15 cellular contexts compared by ENCODE assay signal in genomic region chr9:128056887-128057723, GRCh38. TPM values are rescaled to one million over a fixed set of nuclear protein-coding genes. Genes with fewer than 3 reads are reported as not detected.
DNase-seq lines count a peak whose midpoint lies in the region; TF ChIP-seq lines count a peak whose summit lies in the region.
"Had no signal": no experiment of that assay in that cellular context is flagged by ENCODE, and none has a peak within 500 bp of the region (broad histone marks: within the 10 kb centered on the region; RNA-seq: fewer than 3 reads in every experiment).

No MANE protein-coding gene starts in this region.

- H3K4me1 ChIP-seq in uterus (peaks cover 6 to 12% of the 10 kb centered on the region in 2 donors), A673 (ENCODE audit: insufficient read depth, low read length, poor library complexity, severe bottlenecking) (peaks cover 30% of the 10 kb centered on the region)

- H3K27ac ChIP-seq in uterus, result peak overlapping the region; percentile 87 to 90
- peak overlapping the region in 1 of 2 donors; percentile 77 for H3K27ac ChIP-seq in coronary artery
- no peak overlapping the region for H3K27ac ChIP-seq in A673 (ENCODE audit: low read depth, low read length, poor library complexity, severe bottlenecking)

- H3K27ac Mint-ChIP-seq in brain, result peak overlapping the region in 4 of 5 experiments; percentile 48 to 86 (median 70)
- H3K27ac Mint-ChIP-seq: activated CD8-positive, alpha-beta T cell treated with anti-CD3 and anti-CD28 coated beads, Interleukin-2, amount 10 ng/mL, durations not matched to agents 7 days and 5 days; activated naive CD4-positive, alpha-beta T cell treated with anti-CD3 and anti-CD28 coated beads, Interleukin-2, amount 50 U/mL, for 72 hours; stimulated activated naive CD8-positive, alpha-beta T cell treated with anti-CD3 and anti-CD28 coated beads, Interleukin-15, amount 100 ng/mL, for 72 hours had no signal

- H3K9me3 ChIP-seq in uterus, result no peaks in the 10 kb centered on the region
- H3K9me3 ChIP-seq in MG63, result no peaks in the 10 kb centered on the region
- H3K9me3 ChIP-seq in A673 (ENCODE audit: low read depth, low read length, poor library complexity, severe bottlenecking), result no peaks in the 10 kb centered on the region
- H3K9me3 ChIP-seq: heart left ventricle had no signal

- no peak overlapping the region for H3K4me3 Mint-ChIP-seq in brain
- H3K4me3 Mint-ChIP-seq: activated CD8-positive, alpha-beta T cell treated with anti-CD3 and anti-CD28 coated beads, Interleukin-2, amount 10 ng/mL, durations not matched to agents 7 days and 5 days; stimulated activated naive CD8-positive, alpha-beta T cell treated with anti-CD3 and anti-CD28 coated beads, Interleukin-15, amount 100 ng/mL, for 72 hours had no signal

- intact Hi-C loops in uterus (cut with DNase I; ENCODE audit: low total_unique reads) (no loop called here), A673 (cut with micrococcal nuclease; ENCODE audit: unreplicated experiment) (no loop called here)

- peaks cover 3% of the 10 kb centered on the region for H3K27me3 Mint-ChIP-seq in brain
- H3K27me3 Mint-ChIP-seq: stimulated activated naive CD8-positive, alpha-beta T cell treated with anti-CD3 and anti-CD28 coated beads, Interleukin-15, amount 100 ng/mL, for 72 hours had no signal

- POLR2A ChIA-PET in A673 (lab: Charles Lee; ENCODE audit: low non-redundant PET), result interaction anchor here (0.6 kb wide), 1 partner anchor 84 kb away, joined by 31 read pairs; no protein-coding TSS in a partner anchor

- H3K36me3 ChIP-seq in uterus (no peaks in the 10 kb centered on the region), MG63 (no peaks in the 10 kb centered on the region), A673 (ENCODE audit: insufficient read depth, low read length, poor library complexity, severe bottlenecking) (no peaks in the 10 kb centered on the region)

- no peak for TF ChIP-seq CTCF in brain (conservative IDR thresholded peaks at IDR 0.05)
- TF ChIP-seq CTCF in uterus (IDR thresholded peaks at IDR 0.05), result no peak
- no peak for TF ChIP-seq CTCF in coronary artery (IDR thresholded peaks at IDR 0.05)
- TF ChIP-seq CTCF in A673 (conservative IDR thresholded peaks at IDR 0.05; ENCODE audit: low read depth, low read length), result no peak

- peaks cover 8% of the 10 kb centered on the region for H3K36me3 Mint-ChIP-seq in brain

- CTCF ChIA-PET in A673 (lab: Charles Lee), result no interaction called here

- H3K4me3 ChIP-seq in uterus (no peak overlapping the region), coronary artery (no peak overlapping the region), MG63 (no peak overlapping the region), A673 (ENCODE audit: low read depth, low read length, poor library complexity, severe bottlenecking) (no peak overlapping the region)
- H3K4me3 ChIP-seq: heart left ventricle had no signal

- no TSS peak for BruUV-seq in A673 (replicated peaks; lab: Mats Ljungman, UMichigan)

- H3K9me3 Mint-ChIP-seq in brain, result no peaks in the 10 kb centered on the region
- H3K9me3 Mint-ChIP-seq: activated naive CD4-positive, alpha-beta T cell treated with anti-CD3 and anti-CD28 coated beads, Interleukin-2, amount 50 U/mL, for 72 hours; stimulated activated naive CD8-positive, alpha-beta T cell treated with anti-CD3 and anti-CD28 coated beads, Interleukin-15, amount 100 ng/mL, for 72 hours had no signal

- H3K27me3 ChIP-seq in uterus, result no peaks in the 10 kb centered on the region
- H3K27me3 ChIP-seq in MG63, result no peaks in the 10 kb centered on the region
- no peaks in the 10 kb centered on the region for H3K27me3 ChIP-seq in A673 (replicated peaks; ENCODE audit: insufficient read depth, low read depth, low read length, poor library complexity)
- H3K27me3 ChIP-seq: heart left ventricle had no signal

- peaks cover 29% of the 10 kb centered on the region for H3K4me1 Mint-ChIP-seq in brain

- DNase-seq in NCI-H82 (lab: John Stamatoyannopoulos, UW) (peak; percentile 47), NCI-H82 treated with DMSO at 0.1 percent for 48 hours (lab: John Stamatoyannopoulos, UW; ENCODE audit: unreplicated experiment) (no peak), mucosa of gallbladder (ENCODE audit: low spot score) (peak; percentile 59), uterus (no peak), coronary artery (ENCODE audit: low spot score) (no peak), MG63 (no peak), A673 (ENCODE audit: low spot score) (no peak)
- DNase-seq: activated CD8-positive, alpha-beta T cell treated with anti-CD3 and anti-CD28 coated beads, Interleukin-2, amount 10 ng/mL, durations not matched to agents 7 days and 5 days; effector CD4-positive, alpha-beta T cell; heart left ventricle; left ventricle myocardium superior; stimulated activated CD4-positive, alpha-beta T cell treated with anti-CD3 and anti-CD28 coated beads, Interleukin-4, amount 100 ng/mL, for 24 hours; stimulated activated naive CD8-positive, alpha-beta T cell treated with anti-CD3 and anti-CD28 coated beads, Interleukin-15, amount 100 ng/mL, for 72 hours had no signal

- no peak for TF ChIP-seq POLR2A in uterus (IDR thresholded peaks at IDR 0.05)

RNA-seq across cellular contexts. Expression of gene NAIF1, which starts 10.0 kb away (rescaled TPM):
- polyA plus RNA-seq in brain (ENCODE audit: insufficient read depth, low read depth, low replicate concordance), result 12.2 TPM
- total RNA-seq in mucosa of gallbladder (12.0 TPM), uterus (10 to 100 TPM in 2 of 4 donors, 1 to 10 TPM in 2; 3.8 to 27.4 (median 10.6) TPM), A673 (2021) (9.3 and 10.8 TPM in 2 replicates)
- 6.4 and 10.7 TPM in 2 replicates for total RNA-seq in MG63 (2014; rRNA removed; shearing (Covaris generic); ENCODE audit: low replicate concordance)

RNA-seq across cellular contexts. Expression of gene SLC25A25, which starts 10.9 kb away (rescaled TPM):
- polyA plus RNA-seq in brain (ENCODE audit: insufficient read depth, low read depth, low replicate concordance), result 64.7 TPM
- 77.7 TPM for total RNA-seq in mucosa of gallbladder
- 10 to 100 TPM; 14.3 to 49.7 (median 49.0) TPM for total RNA-seq in uterus
- 7.4 and 8.7 TPM in 2 replicates for total RNA-seq in MG63 (2014; rRNA removed; shearing (Covaris generic); ENCODE audit: low replicate concordance)
- total RNA-seq in A673 (2021), result 24.7 and 26.1 TPM in 2 replicates

Comparison
In these comparisons a context has a peak if more than half of its experiments do, and no peak if none do; other contexts are left out.
1. DNase-seq: peak in NCI-H82 (single experiment) and mucosa of gallbladder (single experiment); none in NCI-H82 treated with DMSO at 0.1 percent for 48 hours (single experiment), uterus (0 of 2), coronary artery (single experiment), MG63 (single experiment) and A673 (single experiment).